8 cellular contexts compared by ENCODE assay signal in the genomic region with DNA sequence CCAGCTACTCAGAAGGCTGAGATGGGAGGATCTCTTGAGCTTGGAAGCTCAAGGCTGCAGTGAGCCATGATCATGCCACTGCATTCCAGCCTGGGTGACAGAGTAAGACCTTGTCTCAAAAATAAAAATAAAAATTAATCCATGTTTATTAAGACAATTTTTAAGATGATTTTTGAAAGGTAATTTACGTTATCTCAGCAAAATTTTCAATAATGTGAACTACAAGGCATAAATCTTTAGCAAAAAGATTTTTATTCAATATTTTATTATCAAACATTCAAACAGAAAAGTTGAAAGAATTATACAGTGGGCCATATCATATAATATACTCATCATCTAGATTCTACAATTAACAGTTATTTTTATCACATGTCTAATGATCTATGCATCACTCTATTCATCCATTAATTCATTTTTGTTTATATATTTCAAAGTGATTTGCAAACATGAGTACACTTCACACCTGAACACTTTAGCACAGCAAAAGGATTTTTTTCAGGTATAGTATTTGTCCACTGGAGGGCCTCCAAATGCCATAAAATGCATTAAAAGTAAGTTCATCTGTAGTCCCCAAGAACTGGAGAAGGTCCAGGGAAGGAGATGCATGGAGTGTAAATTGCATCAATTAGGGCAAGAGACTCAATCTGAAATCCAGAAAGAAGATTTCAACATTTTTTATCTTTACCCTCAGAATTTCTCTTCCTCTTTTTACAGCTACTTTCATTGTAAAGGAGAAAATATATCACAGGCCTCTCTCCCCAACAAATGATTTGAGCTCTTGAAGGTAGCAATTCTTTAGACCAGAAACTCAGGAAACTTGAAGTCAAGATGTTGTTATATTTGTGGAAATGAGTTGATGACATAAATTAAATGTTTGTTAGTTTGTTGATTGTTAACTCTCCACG. TPM values are rescaled to one million over a fixed set of nuclear protein-coding genes. Genes with fewer than 3 reads are reported as not detected.
DNase-seq lines count a peak whose midpoint lies in the region; ATAC-seq and TF ChIP-seq lines count a peak whose summit lies in the region.

No MANE protein-coding gene starts in this region.

- DNase-seq in AG09319 (ENCODE audit: extremely low read depth, low read depth) (peak; percentile 16), LoVo (ENCODE audit: low spot score) (peak; percentile 64), RWPE1 (ENCODE audit: low spot score) (peak; percentile 39), epithelial cell of esophagus (ENCODE audit: low read depth) (peak; percentile 53), neural progenitor cell (ENCODE audit: low spot score) (peak; percentile 37)
- no peak for DNase-seq in activated naive CD4-positive, alpha-beta T cell (lab: John Stamatoyannopoulos, UW)

- no peaks in the 10 kb centered on the region for H4K20me1 ChIP-seq in neural progenitor cell (ENCODE audit: low read depth)

- no peak overlapping the region for H2AFZ ChIP-seq in neural progenitor cell (replicated peaks)

- H3K9me3 ChIP-seq in neural progenitor cell (ENCODE audit: low read depth) = no peaks in the 10 kb centered on the region

- H3K9ac ChIP-seq in neural progenitor cell = no peak overlapping the region

- peaks cover 4% of the 10 kb centered on the region for H3K36me3 Mint-ChIP-seq in neural progenitor cell

- H3K4me3 ChIP-seq in GM12875 (ENCODE audit: low read depth, low read length) = no peak overlapping the region
- no peak overlapping the region for H3K4me3 ChIP-seq in epithelial cell of esophagus (ENCODE audit: low read length)
- no peak overlapping the region for H3K4me3 ChIP-seq in neural progenitor cell

- no peak overlapping the region for H3K27ac Mint-ChIP-seq in neural progenitor cell

- POLR2A ChIA-PET in RWPE1 (lab: Yijun Ruan, JAX; ENCODE audit: low non-redundant PET) = no interaction called here

- TF ChIP-seq CTCF in AG09319 (IDR thresholded peaks at IDR 0.05; ENCODE audit: low read depth, low read length) (peak; percentile 37), GM12875 (IDR thresholded peaks at IDR 0.05; ENCODE audit: borderline replicate concordance, insufficient read depth, low read depth, low read length) (peak; percentile 22; the same call in 1 of the 2 replicates), RWPE1 (conservative IDR thresholded peaks at IDR 0.05; ENCODE audit: low read depth) (peak; percentile 77), epithelial cell of esophagus (IDR thresholded peaks at IDR 0.05; ENCODE audit: insufficient read depth, low read depth, low read length, missing control alignments) (peak; percentile 56), neural progenitor cell (IDR thresholded peaks at IDR 0.05) (peak; percentile 63)

- H3K36me3 ChIP-seq in neural progenitor cell = no peaks in the 10 kb centered on the region

- no peaks in the 10 kb centered on the region for H3K4me1 Mint-ChIP-seq in neural progenitor cell

- no peak overlapping the region for H3K4me2 ChIP-seq in neural progenitor cell

- H3K4me1 ChIP-seq in neural progenitor cell = no peaks in the 10 kb centered on the region

- CTCF ChIA-PET in RWPE1 (lab: Yijun Ruan, JAX) = interaction anchor here (0.6 to 2.8 kb wide), 7 partner anchors 58 to 251 kb away, joined by 3 to 9 read pairs (median 4); no protein-coding TSS in a partner anchor

- H3K27ac ChIP-seq in RWPE1 = no peak overlapping the region
- H3K27ac ChIP-seq in neural progenitor cell = no peak overlapping the region

- no peaks in the 10 kb centered on the region for H3K27me3 ChIP-seq in neural progenitor cell

- H3F3A ChIP-seq in neural progenitor cell (ENCODE audit: low read depth) = no peaks in the 10 kb centered on the region

- H3K9me3 Mint-ChIP-seq in neural progenitor cell = no peaks in the 10 kb centered on the region

- no peaks in the 10 kb centered on the region for H3K27me3 Mint-ChIP-seq in neural progenitor cell (ENCODE audit: insufficient read depth, low read depth)

- H3K4me3 Mint-ChIP-seq in neural progenitor cell = no peak overlapping the region

- ATAC-seq in GM18873 (IDR thresholded peaks at IDR 0.05; ENCODE audit: low FRiP score, unreplicated experiment) = no peak

- no peaks in the 10 kb centered on the region for H3K79me2 ChIP-seq in neural progenitor cell (ENCODE audit: low read depth)

RNA-seq across cellular contexts. Expression of gene RSBN1L, which starts 38.6 kb away (rescaled TPM):
- total RNA-seq in neural progenitor cell (ENCODE audit: low replicate concordance) = 18.4 and 25.0 TPM in 2 replicates

Comparison
In these comparisons a context has a peak if more than half of its experiments do, and no peak if none do; other contexts are left out.
1. DNase-seq: peak in AG09319 (single experiment), LoVo (single experiment), RWPE1 (single experiment), epithelial cell of esophagus (single experiment) and neural progenitor cell (single experiment); none in activated naive CD4-positive, alpha-beta T cell (0 of 4).
2. CTCF ChIP-seq: peak in every context shown above with its lines; median percentile 77 in RWPE1; 63 in neural progenitor cell; 56 in epithelial cell of esophagus; 37 in AG09319; 22 in GM12875.